ENCODE assay signal across 1 cellular context in the genomic region with DNA sequence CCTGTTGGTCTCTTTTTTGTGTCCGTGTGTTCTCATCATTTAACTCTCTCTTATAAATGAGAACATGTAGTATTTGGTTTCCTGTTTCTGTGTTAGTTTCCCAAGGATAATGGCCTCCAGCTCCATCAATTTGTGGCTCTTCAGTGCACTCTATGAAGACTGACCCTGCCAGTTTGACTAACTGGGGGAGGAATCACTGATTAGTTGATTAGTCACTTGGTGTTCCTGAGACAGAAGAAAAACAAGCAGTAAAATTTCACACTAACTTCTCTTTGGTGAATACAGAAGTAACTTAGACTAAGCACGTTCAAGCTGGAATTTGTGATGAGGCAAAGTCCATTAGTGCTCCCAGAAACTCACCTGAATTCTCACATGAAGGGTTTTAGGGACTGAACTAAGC.
A peak's percentile ranks its signal among the peaks of the same experiment; 100 is the strongest.
TF ChIP-seq lines count a peak whose summit lies in the region.

No MANE protein-coding gene starts in this region.

TF ChIP-seq in K562, 482 proteins besides CTCF, POLR2A, EP300 and RAD21 (continued from another document):
- TF ChIP-seq, protein P1, sequence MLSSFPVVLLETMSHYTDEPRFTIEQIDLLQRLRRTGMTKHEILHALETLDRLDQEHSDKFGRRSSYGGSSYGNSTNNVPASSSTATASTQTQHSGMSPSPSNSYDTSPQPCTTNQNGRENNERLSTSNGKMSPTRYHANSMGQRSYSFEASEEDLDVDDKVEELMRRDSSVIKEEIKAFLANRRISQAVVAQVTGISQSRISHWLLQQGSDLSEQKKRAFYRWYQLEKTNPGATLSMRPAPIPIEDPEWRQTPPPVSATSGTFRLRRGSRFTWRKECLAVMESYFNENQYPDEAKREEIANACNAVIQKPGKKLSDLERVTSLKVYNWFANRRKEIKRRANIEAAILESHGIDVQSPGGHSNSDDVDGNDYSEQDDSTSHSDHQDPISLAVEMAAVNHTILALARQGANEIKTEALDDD (IDR thresholded peaks at IDR 0.05) = peak; percentile 55; the same call in 1 of the 2 replicates
